15 cellular contexts compared by ENCODE assay signal in genomic region chr15:89406218-89406716, GRCh38.
DNase-seq lines count a peak whose midpoint lies in the region; ATAC-seq, FAIRE-seq and TF ChIP-seq lines count a peak whose summit lies in the region.
"Had no signal": no experiment of that assay in that cellular context is flagged by ENCODE, and none has a peak within 500 bp of the region (broad histone marks: within the 10 kb centered on the region; RNA-seq: fewer than 3 reads in every experiment).

No MANE protein-coding gene starts in this region.

- H3K4me1 ChIP-seq in neural progenitor cell: peaks cover 31% of the 10 kb centered on the region
- H3K4me1 ChIP-seq: Caco-2, foreskin keratinocyte, SJCRH30 had no signal

- peaks cover 93% of the 10 kb centered on the region for H4K20me1 ChIP-seq in neural progenitor cell (ENCODE audit: low read depth)

- H3K9me3 Mint-ChIP-seq in Calu3 (ENCODE audit: low read depth, unreplicated experiment): no peaks in the 10 kb centered on the region
- H3K9me3 Mint-ChIP-seq in dendritic cell treated with granulocyte-macrophage colony-stimulating factor and Interleukin-4, amounts not matched to agents 40 ng/mL and 50 ng/mL, for 4 days: no peaks in the 10 kb centered on the region
- H3K9me3 Mint-ChIP-seq in neural progenitor cell: peaks cover 4% of the 10 kb centered on the region

- H3K36me3 Mint-ChIP-seq in Calu3 (ENCODE audit: insufficient read depth, unreplicated experiment) (no peaks in the 10 kb centered on the region), neural progenitor cell (no peaks in the 10 kb centered on the region)
- no peaks in the 10 kb centered on the region for H3K36me3 Mint-ChIP-seq in dendritic cell treated with granulocyte-macrophage colony-stimulating factor and Interleukin-4, amounts not matched to agents 40 ng/mL and 50 ng/mL, for 4 days (ENCODE audit: low read depth)

- no peak overlapping the region for H3K27ac Mint-ChIP-seq in Calu3 (ENCODE audit: unreplicated experiment)
- no peak overlapping the region for H3K27ac Mint-ChIP-seq in dendritic cell treated with granulocyte-macrophage colony-stimulating factor and Interleukin-4, amounts not matched to agents 40 ng/mL and 50 ng/mL, for 4 days
- no peak overlapping the region for H3K27ac Mint-ChIP-seq in neural progenitor cell
- H3K27ac Mint-ChIP-seq: H9 had no signal

- no peak overlapping the region for H3K9ac ChIP-seq in neural progenitor cell

- no peak overlapping the region for H3K4me2 ChIP-seq in neural progenitor cell

- peak overlapping the region; percentile 52 for H3K4me3 Mint-ChIP-seq in Calu3 (ENCODE audit: low read depth, unreplicated experiment)
- peak overlapping the region; percentile 21 for H3K4me3 Mint-ChIP-seq in dendritic cell treated with granulocyte-macrophage colony-stimulating factor and Interleukin-4, amounts not matched to agents 40 ng/mL and 50 ng/mL, for 4 days
- no peak overlapping the region for H3K4me3 Mint-ChIP-seq in neural progenitor cell

- peak overlapping the region; percentile 20 for H3K4me3 ChIP-seq in AG09309 (ENCODE audit: control insufficient read depth, low read depth, low read length)
- H3K4me3 ChIP-seq in neural progenitor cell: no peak overlapping the region
- H3K4me3 ChIP-seq: right atrium auricular region, SJCRH30 had no signal

- no peak overlapping the region for H2AFZ ChIP-seq in neural progenitor cell (replicated peaks)

- BruUV-seq in Calu3 (replicated peaks; lab: Mats Ljungman, UMichigan): no TSS peak

- DNase-seq in AG09309 (ENCODE audit: low read depth) (no peak), Calu3 (no peak), neural progenitor cell (ENCODE audit: low spot score) (peak; percentile 30), urothelium cell line (ENCODE audit: low spot score) (no peak), NCI-H82 (lab: John Stamatoyannopoulos, UW) (no peak)
- DNase-seq: Caco-2, foreskin keratinocyte, H9, kidney, NCI-H2081 treated with DMSO at 0.1 percent for 48 hours, SJCRH30 had no signal

- no peak for FAIRE-seq in urothelium cell line (lab: Jason Lieb, UNC)
- FAIRE-seq: kidney had no signal

- no peaks in the 10 kb centered on the region for H3K79me2 ChIP-seq in neural progenitor cell (ENCODE audit: low read depth)

- H3K27ac ChIP-seq in neural progenitor cell: no peak overlapping the region
- H3K27ac ChIP-seq: foreskin keratinocyte, right atrium auricular region, SJCRH30 had no signal

- TF ChIP-seq CTCF in AG09309 (IDR thresholded peaks at IDR 0.05; ENCODE audit: control insufficient read depth, insufficient read depth, low read depth, low read length, missing control alignments): no peak
- TF ChIP-seq CTCF in Calu3 (IDR thresholded peaks at IDR 0.05; ENCODE audit: unreplicated experiment): no peak
- TF ChIP-seq CTCF in neural progenitor cell (IDR thresholded peaks at IDR 0.05): no peak

- intact Hi-C loops in Calu3 (cut with micrococcal nuclease; ENCODE audit: unreplicated experiment): no loop called here
- intact Hi-C loops in dendritic cell treated with granulocyte-macrophage colony-stimulating factor and Interleukin-4, amounts not matched to agents 40 ng/mL and 50 ng/mL, for 4 days (cut with micrococcal nuclease): loop anchor here (5.0 kb wide), 1 partner anchor 39 kb away; no protein-coding TSS in a partner anchor

- no peaks in the 10 kb centered on the region for H3K9me3 ChIP-seq in neural progenitor cell (ENCODE audit: low read depth)
- H3K9me3 ChIP-seq: Caco-2, right atrium auricular region, SJCRH30 had no signal

- CTCF ChIA-PET in Calu3 (lab: Charles Lee): no interaction called here

- H3K27me3 Mint-ChIP-seq in Calu3 (ENCODE audit: unreplicated experiment) (peaks cover 100% of the 10 kb centered on the region), neural progenitor cell (ENCODE audit: insufficient read depth, low read depth) (peaks cover 97% of the 10 kb centered on the region)
- H3K27me3 Mint-ChIP-seq in dendritic cell treated with granulocyte-macrophage colony-stimulating factor and Interleukin-4, amounts not matched to agents 40 ng/mL and 50 ng/mL, for 4 days: peaks cover 90% of the 10 kb centered on the region

- H3K4me1 Mint-ChIP-seq in Calu3 (ENCODE audit: low read depth, unreplicated experiment): no peaks in the 10 kb centered on the region
- H3K4me1 Mint-ChIP-seq in dendritic cell treated with granulocyte-macrophage colony-stimulating factor and Interleukin-4, amounts not matched to agents 40 ng/mL and 50 ng/mL, for 4 days (ENCODE audit: low read depth): peaks cover 59% of the 10 kb centered on the region
- H3K4me1 Mint-ChIP-seq in neural progenitor cell: peaks cover 27% of the 10 kb centered on the region

- no peak for TF ChIP-seq POLR2A in GM18505 (IDR thresholded peaks at IDR 0.05; ENCODE audit: borderline replicate concordance, extremely low read depth, insufficient read depth, insufficient read length)

- peaks cover 100% of the 10 kb centered on the region for H3K27me3 ChIP-seq in neural progenitor cell

- H3K36me3 ChIP-seq in neural progenitor cell: no peaks in the 10 kb centered on the region
- H3K36me3 ChIP-seq: right atrium auricular region, SJCRH30 had no signal

- no peak for ATAC-seq in HG02840 (IDR thresholded peaks at IDR 0.05; ENCODE audit: low FRiP score, unreplicated experiment)
- ATAC-seq in GM18505 (IDR thresholded peaks at IDR 0.05; ENCODE audit: unreplicated experiment): no peak
- ATAC-seq: foreskin keratinocyte had no signal

- peaks cover 44% of the 10 kb centered on the region for H3F3A ChIP-seq in neural progenitor cell (ENCODE audit: low read depth)
